ENCODE assay signal across 21 cellular contexts in genomic region chr4:184104419-184105101, GRCh38.
DNase-seq lines count a peak whose midpoint lies in the region; ATAC-seq and TF ChIP-seq lines count a peak whose summit lies in the region.
"Had no signal": no experiment of that assay in that cellular context is flagged by ENCODE, and none has a peak within 500 bp of the region (broad histone marks: within the 10 kb centered on the region; RNA-seq: fewer than 3 reads in every experiment).

No MANE protein-coding gene starts in this region.

- no peak overlapping the region for H2BK12ac ChIP-seq in trophoblast cell (ENCODE audit: low read length)

- no peaks in the 10 kb centered on the region for H3K27me3 ChIP-seq in trophoblast cell (ENCODE audit: insufficient read depth, low read length)
- H3K27me3 ChIP-seq: gastroesophageal sphincter, MG63, sigmoid colon, tibial nerve had no signal

- H3K4me2 ChIP-seq in trophoblast cell (ENCODE audit: low read length): peak overlapping the region; percentile 15

- peaks cover 1% of the 10 kb centered on the region for H3K9me3 ChIP-seq in trophoblast cell (ENCODE audit: insufficient read depth, low read depth, low read length)
- H3K9me3 ChIP-seq: gastroesophageal sphincter, MG63, sigmoid colon, tibial nerve had no signal

- H2AK5ac ChIP-seq in trophoblast cell (ENCODE audit: low read length): no peak overlapping the region

- H4K8ac ChIP-seq in trophoblast cell (ENCODE audit: low read depth, low read length): no peak overlapping the region

- no peak overlapping the region for H3K27ac Mint-ChIP-seq in naive thymus-derived CD8-positive, alpha-beta T cell
- no peak overlapping the region for H3K27ac Mint-ChIP-seq in stimulated activated naive CD8-positive, alpha-beta T cell treated with anti-CD3 and anti-CD28 coated beads, Interleukin-15, amount 100 ng/mL, for 72 hours
- H3K27ac Mint-ChIP-seq: activated naive CD4-positive, alpha-beta T cell treated with anti-CD3 and anti-CD28 coated beads, Interleukin-2, amount 50 U/mL, for 24 hours had no signal

- H3K79me2 ChIP-seq in trophoblast cell (ENCODE audit: control insufficient read depth, insufficient read depth, low read length, poor library complexity): no peaks in the 10 kb centered on the region

- WGBS in trophoblast cell (ENCODE audit: extremely low coverage, insufficient coverage, insufficient read length): no CpG with 5 or more reads among the region's 5 CpGs

- peaks cover 0 to 2% (median 0%) of the 10 kb centered on the region in 9 donors for H3K9me3 Mint-ChIP-seq in naive thymus-derived CD8-positive, alpha-beta T cell
- H3K9me3 Mint-ChIP-seq in stimulated activated naive CD8-positive, alpha-beta T cell treated with anti-CD3 and anti-CD28 coated beads, Interleukin-15, amount 100 ng/mL, for 72 hours: no peaks in the 10 kb centered on the region
- H3K9me3 Mint-ChIP-seq: activated naive CD4-positive, alpha-beta T cell treated with anti-CD3 and anti-CD28 coated beads, Interleukin-2, amount 50 U/mL, for 24 hours had no signal

- H3K79me1 ChIP-seq in trophoblast cell (ENCODE audit: low read length): no peaks in the 10 kb centered on the region

- no peak overlapping the region for H3K9ac ChIP-seq in trophoblast cell (ENCODE audit: low read length)

- no peak for TF ChIP-seq CTCF in AG10803 (conservative IDR thresholded peaks at IDR 0.05; ENCODE audit: low read length)

- H3K23ac ChIP-seq in trophoblast cell (ENCODE audit: low read length): no peak overlapping the region

- no peak overlapping the region for H2AFZ ChIP-seq in trophoblast cell (ENCODE audit: insufficient read depth, low read length, poor library complexity)

- H3K4me1 ChIP-seq in trophoblast cell (ENCODE audit: control insufficient read depth in 1 of 2, insufficient read depth in 2 of 2, low read length in 2 of 2): peaks cover 4 to 9% of the 10 kb centered on the region in 2 experiments
- H3K4me1 ChIP-seq: tibial nerve had no signal

- H3K27me3 Mint-ChIP-seq in naive thymus-derived CD8-positive, alpha-beta T cell: peaks cover 0 to 22% (median 5%) of the 10 kb centered on the region in 5 donors
- peaks cover 9% of the 10 kb centered on the region for H3K27me3 Mint-ChIP-seq in stimulated activated naive CD8-positive, alpha-beta T cell treated with anti-CD3 and anti-CD28 coated beads, Interleukin-15, amount 100 ng/mL, for 72 hours
- H3K27me3 Mint-ChIP-seq: activated naive CD4-positive, alpha-beta T cell treated with anti-CD3 and anti-CD28 coated beads, Interleukin-2, amount 50 U/mL, for 24 hours had no signal

- H3K4me3 Mint-ChIP-seq in naive thymus-derived CD8-positive, alpha-beta T cell: no peak overlapping the region
- no peak overlapping the region for H3K4me3 Mint-ChIP-seq in stimulated activated naive CD8-positive, alpha-beta T cell treated with anti-CD3 and anti-CD28 coated beads, Interleukin-15, amount 100 ng/mL, for 72 hours
- H3K4me3 Mint-ChIP-seq: activated naive CD4-positive, alpha-beta T cell treated with anti-CD3 and anti-CD28 coated beads, Interleukin-2, amount 50 U/mL, for 24 hours; mesothelial cell of epicardium had no signal

- H2BK5ac ChIP-seq in trophoblast cell (ENCODE audit: low read depth, low read length, poor library complexity): no peak overlapping the region

- H3K4me1 Mint-ChIP-seq in naive thymus-derived CD8-positive, alpha-beta T cell: peaks cover 0 to 5% (median 0%) of the 10 kb centered on the region in 4 donors
- no peaks in the 10 kb centered on the region for H3K4me1 Mint-ChIP-seq in stimulated activated naive CD8-positive, alpha-beta T cell treated with anti-CD3 and anti-CD28 coated beads, Interleukin-15, amount 100 ng/mL, for 72 hours
- H3K4me1 Mint-ChIP-seq: activated naive CD4-positive, alpha-beta T cell treated with anti-CD3 and anti-CD28 coated beads, Interleukin-2, amount 50 U/mL, for 24 hours had no signal

- H2BK120ac ChIP-seq in trophoblast cell (ENCODE audit: insufficient read depth, low read length, poor library complexity): no peak overlapping the region

- DNase-seq in AG10803 (ENCODE audit: low read depth) (peak; percentile 22), HuH-7.5 (ENCODE audit: low spot score) (peak; percentile 45), kidney tubule cell (ENCODE audit: low spot score) (peak; percentile 91), trophoblast cell (no peak)
- no peak for DNase-seq in naive thymus-derived CD8-positive, alpha-beta T cell
- DNase-seq in activated CD4-positive, alpha-beta T cell treated with anti-CD3 and anti-CD28 coated beads for 4 hours: no peak
- DNase-seq in stimulated activated naive CD8-positive, alpha-beta T cell treated with anti-CD3 and anti-CD28 coated beads, Interleukin-15, amount 100 ng/mL, for 72 hours: no peak
- DNase-seq: dermis blood vessel endothelial cell; DMS79 treated with DMSO at 0.1 percent for 48 hours; erythroblast; MG63; NCI-H1694 treated with DMSO at 0.1 percent for 48 hours; NCI-H446 treated with DMSO at 0.1 percent for 48 hours; sigmoid colon; stimulated activated CD4-positive, alpha-beta T cell treated with anti-CD3 and anti-CD28 coated beads, Interleukin-2, amount 100 ng/mL, for 48 hours; SW 1271 had no signal

- no peak overlapping the region for H3K14ac ChIP-seq in trophoblast cell (ENCODE audit: low read length)

- H4K91ac ChIP-seq in trophoblast cell (ENCODE audit: low read depth, low read length): no peak overlapping the region

- no peak overlapping the region for H4K12ac ChIP-seq in trophoblast cell (ENCODE audit: low read depth, low read length)

- peak overlapping the region; percentile 12 for H3K27ac ChIP-seq in trophoblast cell (ENCODE audit: low read depth, low read length)
- H3K27ac ChIP-seq: gastroesophageal sphincter had no signal

- H3K4me3 ChIP-seq in AG10803 (ENCODE audit: low read length) (no peak overlapping the region), trophoblast cell (ENCODE audit: low read depth, low read length) (no peak overlapping the region)
- H3K4me3 ChIP-seq: gastroesophageal sphincter, MG63, sigmoid colon, tibial nerve had no signal

- no peaks in the 10 kb centered on the region for H3K36me3 ChIP-seq in trophoblast cell (ENCODE audit: control insufficient read depth in 1 of 2, insufficient read depth in 2 of 2, low read length in 2 of 2)
- H3K36me3 ChIP-seq: gastroesophageal sphincter, MG63, sigmoid colon, tibial nerve had no signal

- POLR2A ChIA-PET in naive thymus-derived CD8-positive, alpha-beta T cell (lab: Charles Lee): no interaction called here

- H3K18ac ChIP-seq in trophoblast cell (ENCODE audit: low read length): no peak overlapping the region

- H3K4ac ChIP-seq in trophoblast cell (ENCODE audit: low read depth, low read length): no peak overlapping the region

- ATAC-seq in naive thymus-derived CD8-positive, alpha-beta T cell: no peak
- no peak for ATAC-seq in stimulated activated naive CD8-positive, alpha-beta T cell treated with anti-CD3 and anti-CD28 coated beads, Interleukin-15, amount 100 ng/mL, for 72 hours
- no peak for ATAC-seq in GM21381 (IDR thresholded peaks at IDR 0.05; ENCODE audit: unreplicated experiment)
- ATAC-seq: gastroesophageal sphincter had no signal

- no peaks in the 10 kb centered on the region for H3K36me3 Mint-ChIP-seq in naive thymus-derived CD8-positive, alpha-beta T cell
- H3K36me3 Mint-ChIP-seq: activated naive CD4-positive, alpha-beta T cell treated with anti-CD3 and anti-CD28 coated beads, Interleukin-2, amount 50 U/mL, for 24 hours; mesothelial cell of epicardium had no signal

Comparison
In these comparisons a context has a peak if more than half of its experiments do, and no peak if none do; other contexts are left out.
1. DNase-seq: peak in AG10803 (single experiment), HuH-7.5 (single experiment) and kidney tubule cell (single experiment); none in trophoblast cell (0 of 2), naive thymus-derived CD8-positive, alpha-beta T cell (0 of 10), activated CD4-positive, alpha-beta T cell treated with anti-CD3 and anti-CD28 coated beads for 4 hours (0 of 2) and stimulated activated naive CD8-positive, alpha-beta T cell treated with anti-CD3 and anti-CD28 coated beads, Interleukin-15, amount 100 ng/mL, for 72 hours (0 of 2).